Comparison of ENCODE assay signal across 1 cellular context in the genomic region with DNA sequence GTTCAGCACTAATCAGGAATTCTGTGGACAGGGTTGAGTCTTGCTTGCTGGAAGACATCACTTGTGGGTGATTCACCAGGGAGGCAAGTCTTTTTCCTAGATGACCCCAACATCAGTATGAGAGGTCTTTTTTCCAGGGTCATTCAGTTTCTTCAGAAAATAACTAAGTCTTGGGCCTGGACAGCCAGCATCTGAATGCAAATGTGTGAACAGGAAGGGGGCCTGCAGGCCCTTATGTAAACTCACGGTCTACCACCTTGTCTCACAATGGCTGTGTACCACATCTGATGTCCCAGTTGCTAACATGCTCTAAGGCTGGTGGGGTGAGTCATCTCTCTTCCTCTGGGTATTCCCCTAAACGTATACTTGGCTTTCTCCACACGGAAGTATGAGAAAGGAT.
TF ChIP-seq lines count a peak whose summit lies in the region.

No MANE protein-coding gene starts in this region.

TF ChIP-seq in GM12878, 131 proteins besides CTCF, POLR2A, EP300 and RAD21 (continued from another document):
- TF ChIP-seq NKRF (conservative IDR thresholded peaks at IDR 0.05) (no peak), RAD51 (IDR thresholded peaks at IDR 0.05) (no peak), MAX (IDR thresholded peaks at IDR 0.05; ENCODE audit: low read depth, low read length) (no peak), MTA2 (IDR thresholded peaks at IDR 0.05; ENCODE audit: low read depth) (no peak; the same call in 1 of the 2 replicates), RELA (IDR thresholded peaks at IDR 0.05; ENCODE audit: borderline replicate concordance, partially characterized antibody) (no peak), GABPA (IDR thresholded peaks at IDR 0.05; ENCODE audit: low read depth) (no peak)
